1 cellular context compared by ENCODE assay signal in the genomic region with DNA sequence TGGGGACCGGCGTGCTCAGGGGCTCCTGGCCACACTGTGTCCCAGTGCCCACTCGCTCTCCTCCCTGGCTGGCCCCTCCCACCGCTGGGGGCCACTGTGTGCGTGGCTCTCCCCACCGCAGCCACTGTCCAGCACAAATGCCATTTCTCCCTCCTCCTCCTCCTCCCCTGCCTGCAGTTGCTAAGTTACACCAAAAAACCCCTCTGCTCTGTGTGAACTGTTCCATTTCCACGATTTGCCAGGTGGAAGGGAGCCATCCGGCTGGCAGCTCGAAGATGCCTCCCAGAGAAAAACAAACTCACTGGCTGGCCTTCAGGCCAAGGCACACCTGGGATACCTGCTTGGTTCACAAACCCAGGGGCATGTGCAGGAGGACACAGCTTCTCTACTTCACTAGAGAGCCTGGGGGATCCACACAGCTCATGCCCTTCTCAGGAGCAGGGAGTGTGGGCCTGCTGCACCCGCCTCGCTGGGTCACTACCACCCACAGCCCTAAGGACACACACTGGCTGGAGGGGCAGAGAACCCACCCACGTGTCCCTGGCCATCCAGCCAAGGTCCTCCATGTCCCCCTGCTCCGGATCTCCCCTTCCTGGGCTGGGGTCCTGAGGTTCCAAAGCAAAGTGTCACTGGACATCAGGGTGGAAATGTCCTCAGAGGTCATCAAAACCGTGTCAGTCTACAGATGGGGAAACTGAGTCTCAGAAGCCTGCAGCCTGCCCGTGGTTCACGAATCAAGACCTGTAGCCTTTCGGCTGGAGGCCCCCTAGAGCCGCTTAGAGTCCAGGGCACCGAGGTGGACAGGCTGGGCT.
TF ChIP-seq lines count a peak whose summit lies in the region.

No MANE protein-coding gene starts in this region.

TF ChIP-seq in IMR-90, 13 proteins besides CTCF, POLR2A, EP300 and RAD21:
- TF ChIP-seq, protein P1, sequence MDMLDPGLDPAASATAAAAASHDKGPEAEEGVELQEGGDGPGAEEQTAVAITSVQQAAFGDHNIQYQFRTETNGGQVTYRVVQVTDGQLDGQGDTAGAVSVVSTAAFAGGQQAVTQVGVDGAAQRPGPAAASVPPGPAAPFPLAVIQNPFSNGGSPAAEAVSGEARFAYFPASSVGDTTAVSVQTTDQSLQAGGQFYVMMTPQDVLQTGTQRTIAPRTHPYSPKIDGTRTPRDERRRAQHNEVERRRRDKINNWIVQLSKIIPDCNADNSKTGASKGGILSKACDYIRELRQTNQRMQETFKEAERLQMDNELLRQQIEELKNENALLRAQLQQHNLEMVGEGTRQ (IDR thresholded peaks at IDR 0.05; ENCODE audit: low read depth, low read length), result no peak
- TF ChIP-seq MAZ (IDR thresholded peaks at IDR 0.05; ENCODE audit: borderline replicate concordance, low read depth, low read length) (no peak), RFX5 (IDR thresholded peaks at IDR 0.05; ENCODE audit: low read depth, low read length) (no peak), FOS (IDR thresholded peaks at IDR 0.05; ENCODE audit: low read depth, low read length) (no peak), CHD1 (IDR thresholded peaks at IDR 0.05; ENCODE audit: low read depth, low read length) (no peak), CEBPB (IDR thresholded peaks at IDR 0.05; ENCODE audit: low read depth, low read length) (no peak), SMC3 (IDR thresholded peaks at IDR 0.05; ENCODE audit: low read depth, low read length) (no peak), NFE2L2 (IDR thresholded peaks at IDR 0.05; ENCODE audit: low read depth, low read length) (no peak), RCOR1 (IDR thresholded peaks at IDR 0.05; ENCODE audit: insufficient replicate concordance, low read length) (no peak), BHLHE40 (IDR thresholded peaks at IDR 0.05; ENCODE audit: low read depth, low read length) (no peak), MAFK (IDR thresholded peaks at IDR 0.05; ENCODE audit: low read depth, low read length) (no peak), MXI1 (IDR thresholded peaks at IDR 0.05; ENCODE audit: borderline replicate concordance, low read depth, low read length) (no peak)
- TF ChIP-seq, protein P2, sequence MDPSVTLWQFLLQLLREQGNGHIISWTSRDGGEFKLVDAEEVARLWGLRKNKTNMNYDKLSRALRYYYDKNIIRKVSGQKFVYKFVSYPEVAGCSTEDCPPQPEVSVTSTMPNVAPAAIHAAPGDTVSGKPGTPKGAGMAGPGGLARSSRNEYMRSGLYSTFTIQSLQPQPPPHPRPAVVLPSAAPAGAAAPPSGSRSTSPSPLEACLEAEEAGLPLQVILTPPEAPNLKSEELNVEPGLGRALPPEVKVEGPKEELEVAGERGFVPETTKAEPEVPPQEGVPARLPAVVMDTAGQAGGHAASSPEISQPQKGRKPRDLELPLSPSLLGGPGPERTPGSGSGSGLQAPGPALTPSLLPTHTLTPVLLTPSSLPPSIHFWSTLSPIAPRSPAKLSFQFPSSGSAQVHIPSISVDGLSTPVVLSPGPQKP (IDR thresholded peaks at IDR 0.05; ENCODE audit: borderline replicate concordance, low read depth, low read length), result no peak
